9 cellular contexts compared by ENCODE assay signal in genomic region chr22:33917744-33918406, GRCh38. TPM values are rescaled to one million over a fixed set of nuclear protein-coding genes. Genes with fewer than 3 reads are reported as not detected.
DNase-seq lines count a peak whose midpoint lies in the region; ATAC-seq and TF ChIP-seq lines count a peak whose summit lies in the region.
"Had no signal": no experiment of that assay in that cellular context is flagged by ENCODE, and none has a peak within 500 bp of the region (broad histone marks: within the 10 kb centered on the region; RNA-seq: fewer than 3 reads in every experiment).

No MANE protein-coding gene starts in this region.

- H3K4me2 ChIP-seq in BLaER1 treated with 17β-estradiol and CSF1 and Interleukin-3, amounts not matched to agents 10 nM and 100 nM: peak overlapping the region; percentile 84 to 99 (median 98)

- no peaks in the 10 kb centered on the region for H3K27me3 Mint-ChIP-seq in chondrocyte (ENCODE audit: low read depth)
- H3K27me3 Mint-ChIP-seq in naive B cell: peaks cover 0 to 33% (median 0%) of the 10 kb centered on the region in 3 donors

- peak overlapping the region; percentile 52 for H3K4me3 Mint-ChIP-seq in chondrocyte (ENCODE audit: unreplicated experiment)
- H3K4me3 Mint-ChIP-seq in naive B cell: peak overlapping the region; percentile 80 to 98 (median 94)
- H3K4me3 Mint-ChIP-seq: T-helper 1 cell treated with Interleukin-12 subunit alpha and Interleukin-12 subunit beta and Interleukin-4 antibody, amounts not matched to agents 30 μg/mL and 1 μg/mL, for 36 hours had no signal

- H3K9me3 Mint-ChIP-seq in chondrocyte (ENCODE audit: low read depth): no peaks in the 10 kb centered on the region
- H3K9me3 Mint-ChIP-seq in naive B cell: no peaks in the 10 kb centered on the region
- H3K9me3 Mint-ChIP-seq: T-helper 1 cell treated with Interleukin-12 subunit alpha and Interleukin-12 subunit beta and Interleukin-4 antibody, amounts not matched to agents 30 μg/mL and 1 μg/mL, for 36 hours had no signal

- H3K27me3 ChIP-seq in BLaER1 treated with 17β-estradiol and CSF1 and Interleukin-3, amounts not matched to agents 10 nM and 100 nM: peaks cover 0 to 6% (median 0%) of the 10 kb centered on the region in 11 experiments; a peak in 4 of 22 replicates

- H3K9me3 ChIP-seq in BLaER1 treated with 17β-estradiol and CSF1 and Interleukin-3, amounts not matched to agents 10 nM and 100 nM (replicated peaks in 1 of 11): no peaks in the 10 kb centered on the region

- H3K4me3 ChIP-seq in BLaER1 treated with 17β-estradiol and CSF1 and Interleukin-3, amounts not matched to agents 10 nM and 100 nM: peak overlapping the region; percentile 87 to 96 (median 90); a peak in 16 of 20 replicates
- no peak overlapping the region for H3K4me3 ChIP-seq in HFF-Myc (replicated peaks; ENCODE audit: low read depth, low read length)

- TF ChIP-seq CTCF in HFF-Myc (IDR thresholded peaks at IDR 0.05; ENCODE audit: low read depth, low read length, missing control alignments) (peak; percentile 39), chondrocyte (IDR thresholded peaks at IDR 0.05) (peak; percentile 70)

- H3K4me1 Mint-ChIP-seq in chondrocyte (ENCODE audit: low read depth): peaks cover 28% of the 10 kb centered on the region
- H3K4me1 Mint-ChIP-seq in naive B cell: peaks cover 49 to 63% (median 60%) of the 10 kb centered on the region in 3 donors

- H3K36me3 ChIP-seq in BLaER1 treated with 17β-estradiol and CSF1 and Interleukin-3, amounts not matched to agents 10 nM and 100 nM: peaks cover 0 to 33% (median 0%) of the 10 kb centered on the region in 11 experiments; a peak in 9 of 22 replicates

- H3K27ac ChIP-seq in BLaER1 treated with 17β-estradiol and CSF1 and Interleukin-3, amounts not matched to agents 10 nM and 100 nM: no peak overlapping the region

- ATAC-seq in naive B cell (ENCODE audit: low read depth in 2 of 2) (no peak), GM19035 (IDR thresholded peaks at IDR 0.05; ENCODE audit: unreplicated experiment) (no peak)

- H4K20me1 ChIP-seq in BLaER1 treated with 17β-estradiol and CSF1 and Interleukin-3, amounts not matched to agents 10 nM and 100 nM: peaks cover 50 to 78% (median 73%) of the 10 kb centered on the region in 11 experiments; a peak in 20 of 22 replicates

- H3K4me1 ChIP-seq in BLaER1 treated with 17β-estradiol and CSF1 and Interleukin-3, amounts not matched to agents 10 nM and 100 nM: peaks cover 23 to 50% (median 39%) of the 10 kb centered on the region in 10 experiments

- DNase-seq in HFF-Myc (ENCODE audit: extremely low read depth, low read depth) (no peak), chondrocyte (ENCODE audit: low spot score) (no peak), naive B cell (no peak), NCI-H2171 treated with DMSO at 0.1 percent for 48 hours (lab: John Stamatoyannopoulos, UW) (no peak), NCI-H2081 treated with DMSO at 0.1 percent for 48 hours (lab: John Stamatoyannopoulos, UW) (no peak), HCEC 1CT (no peak)

- peak overlapping the region in 9 of 11 experiments; percentile 83 to 91 (median 86); a peak in 14 of 22 replicates for H3K9ac ChIP-seq in BLaER1 treated with 17β-estradiol and CSF1 and Interleukin-3, amounts not matched to agents 10 nM and 100 nM

- H3K27ac Mint-ChIP-seq in chondrocyte (ENCODE audit: unreplicated experiment) (no peak overlapping the region), naive B cell (peak overlapping the region in 1 of 6 donors; percentile 6)
- H3K27ac Mint-ChIP-seq: T-helper 1 cell treated with Interleukin-12 subunit alpha and Interleukin-12 subunit beta and Interleukin-4 antibody, amounts not matched to agents 30 μg/mL and 1 μg/mL, for 36 hours had no signal

- H3K36me3 Mint-ChIP-seq in chondrocyte (ENCODE audit: low read depth) (no peaks in the 10 kb centered on the region), naive B cell (no peaks in the 10 kb centered on the region)

RNA-seq across cellular contexts. Expression of gene LARGE1, which starts 2.4 kb away (rescaled TPM):
- 21.3 to 24.8 TPM (median 22.6 TPM) in 3 replicates for total RNA-seq in chondrocyte
- polyA plus RNA-seq in naive B cell (ENCODE audit: low read depth in 6 of 6): 1 to 10 TPM; 3.6 to 9.5 (median 5.6) TPM
